Comparison of ENCODE assay signal across 2 cellular contexts in the genomic region with DNA sequence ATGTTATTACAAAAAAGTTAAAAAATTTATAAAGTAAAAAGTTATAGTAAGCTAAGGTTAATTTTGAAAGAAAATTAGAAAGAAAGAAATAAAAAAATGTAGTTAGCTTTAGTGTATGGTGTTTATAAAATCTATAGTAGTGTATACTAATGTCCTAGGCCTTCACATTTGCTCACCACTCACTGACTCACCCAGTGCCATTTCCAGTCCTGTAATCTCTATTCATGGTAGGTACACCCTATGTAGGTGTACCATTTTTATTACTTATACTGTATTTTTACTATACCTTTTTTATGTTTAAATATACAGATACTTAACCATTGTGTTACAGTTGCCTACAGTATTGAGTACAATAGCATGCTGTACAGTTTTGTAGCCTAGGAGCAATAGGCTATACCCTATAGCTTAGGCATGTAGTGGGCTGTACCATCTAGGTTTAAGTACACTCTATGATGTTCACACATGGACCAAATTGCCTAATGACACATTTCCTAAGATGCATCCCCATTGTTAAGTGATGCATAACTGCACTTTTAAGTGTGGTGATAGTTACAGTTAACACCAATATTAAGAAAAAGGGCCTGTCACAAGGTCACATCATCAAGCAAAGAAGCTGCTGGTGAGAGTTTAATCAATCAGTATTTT.
TF ChIP-seq lines count a peak whose summit lies in the region.

No MANE protein-coding gene starts in this region.

TF ChIP-seq in A549, 52 proteins besides CTCF, POLR2A, EP300 and RAD21:
- TF ChIP-seq ZSCAN20 (CRISPR knock-in tag; IDR thresholded peaks at IDR 0.05) (no peak), ELK1 (IDR thresholded peaks at IDR 0.05; ENCODE audit: low read depth, low read length) (no peak), FOSB (CRISPR knock-in tag; IDR thresholded peaks at IDR 0.05) (no peak), FOSL2 (IDR thresholded peaks at IDR 0.05) (no peak), FOSL2 (CRISPR knock-in tag; IDR thresholded peaks at IDR 0.05) (no peak), PHF8 (IDR thresholded peaks at IDR 0.05; ENCODE audit: borderline replicate concordance, low read depth) (no peak), FOXS1 (CRISPR knock-in tag; IDR thresholded peaks at IDR 0.05) (no peak), CBX8 (IDR thresholded peaks at IDR 0.05) (no peak), SMC3 (IDR thresholded peaks at IDR 0.05) (no peak), NR3C1 (IDR thresholded peaks at IDR 0.05) (no peak), MAFK (IDR thresholded peaks at IDR 0.05; ENCODE audit: partially characterized antibody) (no peak), CHD2 (IDR thresholded peaks at IDR 0.05; ENCODE audit: low read length, partially characterized antibody) (no peak), GATA3 (IDR thresholded peaks at IDR 0.05; ENCODE audit: borderline replicate concordance) (no peak), CHD4 (IDR thresholded peaks at IDR 0.05; ENCODE audit: borderline replicate concordance) (no peak), MAX (IDR thresholded peaks at IDR 0.05) (no peak)
- TF ChIP-seq, protein P1, sequence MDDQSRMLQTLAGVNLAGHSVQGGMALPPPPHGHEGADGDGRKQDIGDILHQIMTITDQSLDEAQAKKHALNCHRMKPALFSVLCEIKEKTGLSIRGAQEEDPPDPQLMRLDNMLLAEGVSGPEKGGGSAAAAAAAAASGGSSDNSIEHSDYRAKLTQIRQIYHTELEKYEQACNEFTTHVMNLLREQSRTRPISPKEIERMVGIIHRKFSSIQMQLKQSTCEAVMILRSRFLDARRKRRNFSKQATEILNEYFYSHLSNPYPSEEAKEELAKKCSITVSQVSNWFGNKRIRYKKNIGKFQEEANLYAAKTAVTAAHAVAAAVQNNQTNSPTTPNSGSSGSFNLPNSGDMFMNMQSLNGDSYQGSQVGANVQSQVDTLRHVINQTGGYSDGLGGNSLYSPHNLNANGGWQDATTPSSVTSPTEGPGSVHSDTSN (IDR thresholded peaks at IDR 0.05): no peak
- TF ChIP-seq, protein P2, sequence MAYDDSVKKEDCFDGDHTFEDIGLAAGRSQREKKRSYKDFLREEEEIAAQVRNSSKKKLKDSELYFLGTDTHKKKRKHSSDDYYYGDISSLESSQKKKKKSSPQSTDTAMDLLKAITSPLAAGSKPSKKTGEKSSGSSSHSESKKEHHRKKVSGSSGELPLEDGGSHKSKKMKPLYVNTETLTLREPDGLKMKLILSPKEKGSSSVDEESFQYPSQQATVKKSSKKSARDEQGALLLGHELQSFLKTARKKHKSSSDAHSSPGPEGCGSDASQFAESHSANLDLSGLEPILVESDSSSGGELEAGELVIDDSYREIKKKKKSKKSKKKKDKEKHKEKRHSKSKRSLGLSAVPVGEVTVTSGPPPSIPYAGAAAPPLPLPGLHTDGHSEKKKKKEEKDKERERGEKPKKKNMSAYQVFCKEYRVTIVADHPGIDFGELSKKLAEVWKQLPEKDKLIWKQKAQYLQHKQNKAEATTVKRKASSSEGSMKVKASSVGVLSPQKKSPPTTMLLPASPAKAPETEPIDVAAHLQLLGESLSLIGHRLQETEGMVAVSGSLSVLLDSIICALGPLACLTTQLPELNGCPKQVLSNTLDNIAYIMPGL (CRISPR knock-in tag; IDR thresholded peaks at IDR 0.05; ENCODE audit: borderline replicate concordance): no peak

TF ChIP-seq in GM23338, 12 proteins besides CTCF, POLR2A, EP300 and RAD21:
- TF ChIP-seq EZH2phosphoT487 (IDR thresholded peaks at IDR 0.05; ENCODE audit: unreplicated experiment) (no peak), ZNF114 (CRISPR knock-in tag; IDR thresholded peaks at IDR 0.05) (no peak), NANOG (IDR thresholded peaks at IDR 0.05; ENCODE audit: borderline replicate concordance) (no peak)
